In the genomic region with DNA sequence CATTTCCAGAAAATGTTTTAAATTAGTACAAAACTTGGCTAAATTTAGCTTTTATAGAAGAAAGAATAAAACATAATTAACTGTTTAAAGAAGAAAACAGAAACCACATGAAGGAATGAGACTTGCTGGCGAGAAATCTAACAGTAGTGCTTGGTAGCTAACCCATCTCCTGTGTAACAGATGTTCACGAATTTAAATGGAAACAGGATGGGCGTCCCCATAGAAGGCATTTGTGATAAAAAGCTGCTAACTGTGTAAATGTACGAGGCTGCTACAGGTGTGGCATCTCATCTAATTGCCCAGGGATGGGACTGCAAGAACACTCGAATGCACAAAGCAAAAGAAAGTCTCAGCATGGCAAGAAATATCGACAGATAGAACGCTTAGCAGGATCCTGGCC, we compare ENCODE assay signal across 12 cellular contexts.
DNase-seq lines count a peak whose midpoint lies in the region; ATAC-seq, FAIRE-seq and TF ChIP-seq lines count a peak whose summit lies in the region.
"Had no signal": no experiment of that assay in that cellular context is flagged by ENCODE, and none has a peak within 500 bp of the region (broad histone marks: within the 10 kb centered on the region; RNA-seq: fewer than 3 reads in every experiment).

No MANE protein-coding gene starts in this region.

- peak overlapping the region; percentile 96 for H3K27ac Mint-ChIP-seq in activated CD4-positive, alpha-beta T cell treated with anti-CD3 and anti-CD28 coated beads for 36 hours
- H3K27ac Mint-ChIP-seq in astrocyte (ENCODE audit: unreplicated experiment): peak overlapping the region; percentile 43
- H3K27ac Mint-ChIP-seq in natural killer cell treated with Interleukin-12 subunit alpha and Interleukin-12 subunit beta and Interleukin-15 and Interleukin-18, amount 100 ng/mL, for 72 hours: peak overlapping the region; percentile 94 to 99
- H3K27ac Mint-ChIP-seq: neural progenitor cell had no signal

- intact Hi-C loops in activated CD4-positive, alpha-beta T cell treated with anti-CD3 and anti-CD28 coated beads for 36 hours (cut with DNase I, micrococcal nuclease): loop anchor here in 1 of 2 experiments (5.0 to 10.0 kb wide), 2 partner anchors 129 to 1199 kb away; a partner anchor contains a TSS

- POLR2A ChIA-PET in activated CD4-positive, alpha-beta T cell treated with anti-CD3 and anti-CD28 coated beads for 36 hours (lab: Charles Lee): interaction anchor here (0.7 to 2.2 kb wide), 9 partner anchors 9 to 400 kb away, joined by 3 to 11 read pairs (median 4); no protein-coding TSS in a partner anchor

- H4K20me1 ChIP-seq in astrocyte (ENCODE audit: insufficient read depth, low read length): no peaks in the 10 kb centered on the region

- H3K36me3 Mint-ChIP-seq in activated CD4-positive, alpha-beta T cell treated with anti-CD3 and anti-CD28 coated beads for 36 hours (ENCODE audit: low read depth): peaks cover 7% of the 10 kb centered on the region
- H3K36me3 Mint-ChIP-seq in astrocyte (ENCODE audit: low read depth, unreplicated experiment): peaks cover 2% of the 10 kb centered on the region
- H3K36me3 Mint-ChIP-seq in natural killer cell treated with Interleukin-12 subunit alpha and Interleukin-12 subunit beta and Interleukin-15 and Interleukin-18, amount 100 ng/mL, for 72 hours: no peaks in the 10 kb centered on the region
- H3K36me3 Mint-ChIP-seq: neural progenitor cell had no signal

- CTCF ChIA-PET in activated CD4-positive, alpha-beta T cell treated with anti-CD3 and anti-CD28 coated beads for 36 hours (lab: Charles Lee): interaction anchor here (0.6 to 4.3 kb wide), 11 partner anchors 10 to 111 kb away, joined by 3 to 33 read pairs (median 5); no protein-coding TSS in a partner anchor

- H3K4me3 ChIP-seq in astrocyte (ENCODE audit: insufficient read depth, low read depth, low read length): peak overlapping the region; percentile 3
- H3K4me3 ChIP-seq: breast epithelium, neural progenitor cell had no signal

- FAIRE-seq in astrocyte (lab: Jason Lieb, UNC): no peak
- FAIRE-seq: A204.1 had no signal

- DNase-seq in activated CD4-positive, alpha-beta T cell treated with anti-CD3 and anti-CD28 coated beads for 36 hours: no peak
- DNase-seq in activated CD4-positive, alpha-beta T cell treated with anti-CD3 and anti-CD28 coated beads, Interleukin-2, amount 50 U/mL, for 48 hours: no peak
- DNase-seq in NCI-H69 (lab: John Stamatoyannopoulos, UW) (peak; percentile 33), astrocyte (ENCODE audit: low read depth) (no peak), amygdala (lab: John Stamatoyannopoulos, UW) (no peak), NCI-H1105 treated with DMSO at 0.1 percent for 48 hours (lab: John Stamatoyannopoulos, UW) (no peak)
- DNase-seq in natural killer cell treated with Interleukin-12 subunit alpha and Interleukin-12 subunit beta and Interleukin-15 and Interleukin-18, amount 100 ng/mL, for 72 hours (ENCODE audit: low spot score): no peak
- DNase-seq: NCI-H2029 had no signal

- no peak for ATAC-seq in activated CD4-positive, alpha-beta T cell treated with anti-CD3 and anti-CD28 coated beads for 36 hours
- ATAC-seq in natural killer cell treated with Interleukin-12 subunit alpha and Interleukin-12 subunit beta and Interleukin-15 and Interleukin-18, amount 100 ng/mL, for 72 hours: no peak
- no peak for ATAC-seq in HG03095 (IDR thresholded peaks at IDR 0.05; ENCODE audit: unreplicated experiment)

- H3K9me3 ChIP-seq in astrocyte (ENCODE audit: insufficient read depth, low read depth, low read length): no peaks in the 10 kb centered on the region
- H3K9me3 ChIP-seq: breast epithelium had no signal

- no peaks in the 10 kb centered on the region for H3K9me3 Mint-ChIP-seq in activated CD4-positive, alpha-beta T cell treated with anti-CD3 and anti-CD28 coated beads for 36 hours (ENCODE audit: low read depth)
- H3K9me3 Mint-ChIP-seq in astrocyte (ENCODE audit: unreplicated experiment): no peaks in the 10 kb centered on the region
- no peaks in the 10 kb centered on the region for H3K9me3 Mint-ChIP-seq in natural killer cell treated with Interleukin-12 subunit alpha and Interleukin-12 subunit beta and Interleukin-15 and Interleukin-18, amount 100 ng/mL, for 72 hours
- H3K9me3 Mint-ChIP-seq: neural progenitor cell had no signal

- peaks cover 46% of the 10 kb centered on the region for H3K4me1 ChIP-seq in astrocyte (ENCODE audit: insufficient read depth, low read length)
- H3K4me1 ChIP-seq: breast epithelium had no signal

- H3K27ac ChIP-seq in astrocyte (ENCODE audit: low read depth, low read length): peak overlapping the region; percentile 46
- H3K27ac ChIP-seq: breast epithelium, neural progenitor cell had no signal

- H3K27me3 ChIP-seq in astrocyte (ENCODE audit: insufficient read depth, low read length): no peaks in the 10 kb centered on the region
- H3K27me3 ChIP-seq: breast epithelium had no signal

- peak overlapping the region; percentile 32 for H3K9ac ChIP-seq in astrocyte (ENCODE audit: low read length)
- H3K9ac ChIP-seq: neural progenitor cell had no signal

- no peaks in the 10 kb centered on the region for H3K36me3 ChIP-seq in astrocyte (ENCODE audit: insufficient read depth, low read length)
- H3K36me3 ChIP-seq: breast epithelium, neural progenitor cell had no signal

- no peaks in the 10 kb centered on the region for H3K79me2 ChIP-seq in astrocyte (ENCODE audit: insufficient read depth, low read length)

- peak overlapping the region; percentile 68 for H3K4me3 Mint-ChIP-seq in activated CD4-positive, alpha-beta T cell treated with anti-CD3 and anti-CD28 coated beads for 36 hours
- no peak overlapping the region for H3K4me3 Mint-ChIP-seq in astrocyte (ENCODE audit: unreplicated experiment)
- peak overlapping the region; percentile 57 for H3K4me3 Mint-ChIP-seq in natural killer cell treated with Interleukin-12 subunit alpha and Interleukin-12 subunit beta and Interleukin-15 and Interleukin-18, amount 100 ng/mL, for 72 hours
- H3K4me3 Mint-ChIP-seq: neural progenitor cell had no signal

- H3K4me1 Mint-ChIP-seq in activated CD4-positive, alpha-beta T cell treated with anti-CD3 and anti-CD28 coated beads for 36 hours: peaks cover 93% of the 10 kb centered on the region
- peaks cover 67% of the 10 kb centered on the region for H3K4me1 Mint-ChIP-seq in astrocyte (ENCODE audit: low read depth, unreplicated experiment)
- peaks cover 62 to 78% of the 10 kb centered on the region in 2 donors for H3K4me1 Mint-ChIP-seq in natural killer cell treated with Interleukin-12 subunit alpha and Interleukin-12 subunit beta and Interleukin-15 and Interleukin-18, amount 100 ng/mL, for 72 hours (ENCODE audit: low read depth in 2 of 2)

- H2AFZ ChIP-seq in astrocyte (ENCODE audit: low read depth, low read length): peak overlapping the region; percentile 6
- H2AFZ ChIP-seq: neural progenitor cell had no signal

- H3K27me3 Mint-ChIP-seq in activated CD4-positive, alpha-beta T cell treated with anti-CD3 and anti-CD28 coated beads for 36 hours: no peaks in the 10 kb centered on the region
- no peaks in the 10 kb centered on the region for H3K27me3 Mint-ChIP-seq in astrocyte (ENCODE audit: low read depth, unreplicated experiment)
- no peaks in the 10 kb centered on the region for H3K27me3 Mint-ChIP-seq in natural killer cell treated with Interleukin-12 subunit alpha and Interleukin-12 subunit beta and Interleukin-15 and Interleukin-18, amount 100 ng/mL, for 72 hours

- peak overlapping the region; percentile 56 for H3K4me2 ChIP-seq in astrocyte (ENCODE audit: low read length)
- H3K4me2 ChIP-seq: neural progenitor cell had no signal

- TF ChIP-seq CTCF in astrocyte (IDR thresholded peaks at IDR 0.05; ENCODE audit: insufficient read depth, low read depth, low read length): no peak

Comparison
In these comparisons a context has a peak if more than half of its experiments do, and no peak if none do; other contexts are left out.
1. H3K27ac Mint-ChIP-seq: peak in every context shown above with its lines; median percentile 96 in natural killer cell treated with Interleukin-12 subunit alpha and Interleukin-12 subunit beta and Interleukin-15 and Interleukin-18, amount 100 ng/mL, for 72 hours; 96 in activated CD4-positive, alpha-beta T cell treated with anti-CD3 and anti-CD28 coated beads for 36 hours; 43 in astrocyte.